Comparison of ENCODE assay signal across 1 cellular context in genomic region chr10:4824791-4825310, GRCh38.
TF ChIP-seq lines count a peak whose summit lies in the region.

No MANE protein-coding gene starts in this region.

TF ChIP-seq in H1, 55 proteins besides CTCF, POLR2A, EP300 and RAD21:
- TF ChIP-seq FOSL1 (IDR thresholded peaks at IDR 0.05; ENCODE audit: insufficient read depth, low read depth, low read length) (no peak), NRF1 (IDR thresholded peaks at IDR 0.05; ENCODE audit: low read depth, low read length) (no peak), BRCA1 (IDR thresholded peaks at IDR 0.05; ENCODE audit: low read depth, low read length) (no peak), SAP30 (IDR thresholded peaks at IDR 0.05; ENCODE audit: insufficient read depth, insufficient replicate concordance, low read length) (no peak), SP1 (IDR thresholded peaks at IDR 0.05; ENCODE audit: low read depth, low read length) (no peak), RFX5 (IDR thresholded peaks at IDR 0.05; ENCODE audit: borderline replicate concordance, low read depth, low read length) (no peak), CTBP2 (IDR thresholded peaks at IDR 0.05; ENCODE audit: borderline replicate concordance, insufficient read depth, insufficient read length, low read length) (no peak), POLR2AphosphoS5 (IDR thresholded peaks at IDR 0.05; ENCODE audit: low read depth, low read length) (no peak), KDM1A (IDR thresholded peaks at IDR 0.05; ENCODE audit: borderline replicate concordance, low read length) (no peak), GABPA (IDR thresholded peaks at IDR 0.05; ENCODE audit: borderline replicate concordance, insufficient read depth, low read length) (no peak), SIX5 (IDR thresholded peaks at IDR 0.05; ENCODE audit: low read depth, low read length) (no peak), TBP (IDR thresholded peaks at IDR 0.05; ENCODE audit: low read depth, low read length) (no peak), JUND (IDR thresholded peaks at IDR 0.05; ENCODE audit: low read length) (no peak), TEAD4 (IDR thresholded peaks at IDR 0.05; ENCODE audit: low read depth, low read length) (no peak), NANOG (IDR thresholded peaks at IDR 0.05; ENCODE audit: insufficient read depth, low read depth, low read length, poor library complexity, severe bottlenecking) (no peak)
